15 cellular contexts compared by ENCODE assay signal in genomic region chr12:6321905-6322304, GRCh38. TPM values are rescaled to one million over a fixed set of nuclear protein-coding genes. Genes with fewer than 3 reads are reported as not detected.
DNase-seq lines count a peak whose midpoint lies in the region; ATAC-seq and TF ChIP-seq lines count a peak whose summit lies in the region.
"Had no signal": no experiment of that assay in that cellular context is flagged by ENCODE, and none has a peak within 500 bp of the region (broad histone marks: within the 10 kb centered on the region; RNA-seq: fewer than 3 reads in every experiment).

No MANE protein-coding gene starts in this region.

- H3K4me1 ChIP-seq in BLaER1 treated with 17β-estradiol and CSF1 and Interleukin-3, amounts not matched to agents 10 nM and 100 nM = peaks cover 60 to 89% (median 72%) of the 10 kb centered on the region in 10 experiments
- H3K4me1 ChIP-seq in esophagus (ENCODE audit: control insufficient read depth in 2 of 2, insufficient read depth in 2 of 2, low read length in 1 of 2) = peaks cover 2 to 14% of the 10 kb centered on the region in 2 donors
- peaks cover 40% of the 10 kb centered on the region for H3K4me1 ChIP-seq in neural progenitor cell

- H3K36me3 ChIP-seq in BLaER1 treated with 17β-estradiol and CSF1 and Interleukin-3, amounts not matched to agents 10 nM and 100 nM = peaks cover 0 to 31% (median 20%) of the 10 kb centered on the region in 11 experiments; a peak in 17 of 22 replicates
- H3K36me3 ChIP-seq in esophagus (ENCODE audit: control insufficient read depth in 2 of 2, insufficient read depth in 2 of 2, low read length in 1 of 2) (peaks cover 0 to 22% of the 10 kb centered on the region in 2 donors), neural progenitor cell (no peaks in the 10 kb centered on the region)

- peak; percentile 78 for DNase-seq in LNCaP clone FGC (ENCODE audit: low read depth)
- no peak for DNase-seq in neural progenitor cell (ENCODE audit: low spot score)
- DNase-seq in NCI-H1048 (lab: John Stamatoyannopoulos, UW) = no peak
- DNase-seq in activated CD4-positive, CD25-positive, alpha-beta regulatory T cell (lab: John Stamatoyannopoulos, UW) = no peak
- DNase-seq: activated CD4-positive, alpha-beta T cell treated with anti-CD3 and anti-CD28 coated beads, Interleukin-2, amount 50 U/mL, for 1 hour; HCEC 1CT had no signal

- peaks cover 32% of the 10 kb centered on the region for H3F3A ChIP-seq in neural progenitor cell (ENCODE audit: low read depth)

- no peaks in the 10 kb centered on the region for H3K9me3 Mint-ChIP-seq in neural progenitor cell
- H3K9me3 Mint-ChIP-seq: activated T-helper 17 cell treated with anti-CD3 and anti-CD28 coated beads, Interleukin-2, amount 50 U/mL, for 72 hours; CD14-positive monocyte; stimulated activated memory B cell treated with anti-CD40 and anti-IgM and Interleukin-4, amounts not matched to agents 10 μg/mL and 1 μg/mL and 100 μg/mL, for 72 hours had no signal

- peak overlapping the region; percentile 68 for H3K4me3 Mint-ChIP-seq in neural progenitor cell
- H3K4me3 Mint-ChIP-seq: activated T-helper 17 cell treated with anti-CD3 and anti-CD28 coated beads, Interleukin-2, amount 50 U/mL, for 72 hours; stimulated activated memory B cell treated with anti-CD40 and anti-IgM and Interleukin-4, amounts not matched to agents 10 μg/mL and 1 μg/mL and 100 μg/mL, for 72 hours had no signal

- 42 to 51% methylated on average over 6 of the region's 6 CpGs for WGBS in esophagus, 2 donors

- H4K20me1 ChIP-seq in BLaER1 treated with 17β-estradiol and CSF1 and Interleukin-3, amounts not matched to agents 10 nM and 100 nM = peaks cover 16 to 93% (median 34%) of the 10 kb centered on the region in 11 experiments
- H4K20me1 ChIP-seq in neural progenitor cell (ENCODE audit: low read depth) = no peaks in the 10 kb centered on the region

- peak overlapping the region in 1 of 11 experiments; percentile 1; a peak in 2 of 22 replicates for H3K9ac ChIP-seq in BLaER1 treated with 17β-estradiol and CSF1 and Interleukin-3, amounts not matched to agents 10 nM and 100 nM
- no peak overlapping the region for H3K9ac ChIP-seq in neural progenitor cell

- 0 out of 22 replicates have a peak overlapping the region, but pooled peaks of 1 of the 11 experiments have one; percentile 77 for H3K27ac ChIP-seq in BLaER1 treated with 17β-estradiol and CSF1 and Interleukin-3, amounts not matched to agents 10 nM and 100 nM
- H3K27ac ChIP-seq in esophagus (ENCODE audit: low read depth in 2 of 2, low read length in 1 of 2) = peak overlapping the region; percentile 46 to 71
- H3K27ac ChIP-seq in neural progenitor cell = no peak overlapping the region

- H3K4me1 Mint-ChIP-seq in neural progenitor cell = peaks cover 52% of the 10 kb centered on the region

- H3K4me3 ChIP-seq in BLaER1 treated with 17β-estradiol and CSF1 and Interleukin-3, amounts not matched to agents 10 nM and 100 nM = no peak overlapping the region
- H3K4me3 ChIP-seq in LNCaP clone FGC (ENCODE audit: low read depth, low read length) (no peak overlapping the region), esophagus (ENCODE audit: low read depth in 1 of 2, low read length in 2 of 2) (no peak overlapping the region), neural progenitor cell (no peak overlapping the region)

- H3K27ac Mint-ChIP-seq in neural progenitor cell = peak overlapping the region; percentile 76
- H3K27ac Mint-ChIP-seq: stimulated activated memory B cell treated with anti-CD40 and anti-IgM and Interleukin-4, amounts not matched to agents 10 μg/mL and 1 μg/mL and 100 μg/mL, for 72 hours had no signal

- no peaks in the 10 kb centered on the region for H3K79me2 ChIP-seq in neural progenitor cell (ENCODE audit: low read depth)

- no peak for ATAC-seq in HG02885 (IDR thresholded peaks at IDR 0.05; ENCODE audit: poor library complexity, unreplicated experiment)
- ATAC-seq in GM19397 (IDR thresholded peaks at IDR 0.05; ENCODE audit: unreplicated experiment) = no peak
- ATAC-seq: stimulated activated memory B cell treated with anti-CD40 and anti-IgM and Interleukin-4, amounts not matched to agents 10 μg/mL and 1 μg/mL and 100 μg/mL, for 72 hours had no signal

- peak overlapping the region in 6 of 11 experiments; percentile 72 to 100 (median 91); a peak in 11 of 22 replicates for H3K4me2 ChIP-seq in BLaER1 treated with 17β-estradiol and CSF1 and Interleukin-3, amounts not matched to agents 10 nM and 100 nM
- peak overlapping the region; percentile 14 for H3K4me2 ChIP-seq in neural progenitor cell

- no peak overlapping the region for H2AFZ ChIP-seq in neural progenitor cell (replicated peaks)

- 0 out of 22 replicates have a peak, but pooled peaks cover 0 to 3% (median 0%) of the 10 kb centered on the region in 11 experiments for H3K27me3 ChIP-seq in BLaER1 treated with 17β-estradiol and CSF1 and Interleukin-3, amounts not matched to agents 10 nM and 100 nM
- no peaks in the 10 kb centered on the region for H3K27me3 ChIP-seq in esophagus (ENCODE audit: control insufficient read depth in 1 of 2, insufficient read depth in 2 of 2, low read length in 2 of 2)
- H3K27me3 ChIP-seq in neural progenitor cell = no peaks in the 10 kb centered on the region

- TF ChIP-seq CTCF in LNCaP clone FGC (IDR thresholded peaks at IDR 0.05; ENCODE audit: control insufficient read depth, extremely low read depth, insufficient read depth) (no peak), neural progenitor cell (IDR thresholded peaks at IDR 0.05) (no peak)

- peaks cover 5% of the 10 kb centered on the region for H3K36me3 Mint-ChIP-seq in neural progenitor cell
- H3K36me3 Mint-ChIP-seq: stimulated activated memory B cell treated with anti-CD40 and anti-IgM and Interleukin-4, amounts not matched to agents 10 μg/mL and 1 μg/mL and 100 μg/mL, for 72 hours had no signal

- peaks cover 6% of the 10 kb centered on the region for H3K27me3 Mint-ChIP-seq in neural progenitor cell (ENCODE audit: insufficient read depth, low read depth)
- H3K27me3 Mint-ChIP-seq: activated T-helper 17 cell treated with anti-CD3 and anti-CD28 coated beads, Interleukin-2, amount 50 U/mL, for 72 hours had no signal

- H3K9me3 ChIP-seq in BLaER1 treated with 17β-estradiol and CSF1 and Interleukin-3, amounts not matched to agents 10 nM and 100 nM (replicated peaks in 1 of 11) = no peaks in the 10 kb centered on the region
- H3K9me3 ChIP-seq in esophagus (ENCODE audit: control insufficient read depth in 2 of 2, insufficient read depth in 1 of 2, low read depth in 1 of 2, low read length in 1 of 2) = no peaks in the 10 kb centered on the region
- no peaks in the 10 kb centered on the region for H3K9me3 ChIP-seq in neural progenitor cell (ENCODE audit: low read depth)

RNA-seq across cellular contexts. Expression of gene PLEKHG6, which starts 11.4 kb away (rescaled TPM):
- polyA plus RNA-seq in esophagus = 10 to 100 TPM; 25.0 to 70.3 TPM
- total RNA-seq in neural progenitor cell (ENCODE audit: low replicate concordance) = 0.86 and 1.7 TPM in 2 replicates
- total RNA-seq: activated T-helper 17 cell treated with anti-CD3 and anti-CD28 coated beads, Interleukin-2, amount 50 U/mL, for 72 hours; HT1080; T-helper 2 cell treated with Interferon-gamma antibody and Interleukin-4, amounts not matched to agents 100 ng/mL and 5 ng/mL, for 36 hours had no signal
- polyA plus RNA-seq: CD14-positive monocyte had no signal

RNA-seq across cellular contexts. Expression of gene TNFRSF1A, which starts 20.0 kb away (rescaled TPM):
- 10 to 100 TPM; 41.7 to 71.4 TPM for polyA plus RNA-seq in esophagus
- total RNA-seq in neural progenitor cell (ENCODE audit: low replicate concordance) = 21.8 and 24.7 TPM in 2 replicates

RNA-seq across cellular contexts. Expression of gene SCNN1A, which starts 53.5 kb away (rescaled TPM):
- 100 to 1,000 TPM in 1 of 2 donors, 10 to 100 TPM in 1; 98.7 to 126 TPM for polyA plus RNA-seq in esophagus
- 1.2 and 5.0 TPM in 2 replicates for total RNA-seq in neural progenitor cell (ENCODE audit: low replicate concordance)
